In genomic region chr6:105644073-105644489, GRCh38 we compare ENCODE assay signal across 12 cellular contexts.
DNase-seq lines count a peak whose midpoint lies in the region; ATAC-seq, FAIRE-seq and TF ChIP-seq lines count a peak whose summit lies in the region.
"Had no signal": no experiment of that assay in that cellular context is flagged by ENCODE, and none has a peak within 500 bp of the region (broad histone marks: within the 10 kb centered on the region; RNA-seq: fewer than 3 reads in every experiment).

No MANE protein-coding gene starts in this region.

- intact Hi-C loops in OCI-LY7 (cut with micrococcal nuclease; ENCODE audit: unreplicated experiment) (no loop called here), cardiac septum (cut with DNase I) (no loop called here), left colon (cut with DNase I, micrococcal nuclease) (no loop called here)

- peak overlapping the region; percentile 10 for H3K27ac ChIP-seq in CD8-positive, alpha-beta memory T cell (ENCODE audit: low read depth, low read length)
- H3K27ac ChIP-seq in OCI-LY7 (ENCODE audit: low read depth, low read length, poor library complexity, severe bottlenecking): no peak overlapping the region
- peak overlapping the region; percentile 86 for H3K27ac ChIP-seq in foreskin keratinocyte
- H3K27ac ChIP-seq: adrenal gland had no signal

- ATAC-seq in foreskin keratinocyte (no peak), left colon (no peak)

- POLR2A ChIA-PET in CD8-positive, alpha-beta memory T cell (lab: Charles Lee): interaction anchor here (0.7 kb wide), 1 partner anchor 250 kb away, joined by 3 read pairs; no protein-coding TSS in a partner anchor
- POLR2A ChIA-PET in OCI-LY7 (lab: Charles Lee): no interaction called here

- no peaks in the 10 kb centered on the region for H3K79me2 ChIP-seq in OCI-LY7 (ENCODE audit: insufficient read depth, low read depth, low read length)

- H3K9me2 ChIP-seq in OCI-LY7 (ENCODE audit: insufficient read depth, low read length): no peaks in the 10 kb centered on the region

- FAIRE-seq in GM19239 (lab: Jason Lieb, UNC): peak; percentile 85

- no peaks in the 10 kb centered on the region for H3K27me3 Mint-ChIP-seq in CD8-positive, alpha-beta memory T cell

- no peaks in the 10 kb centered on the region for H3K36me3 ChIP-seq in CD8-positive, alpha-beta memory T cell (ENCODE audit: insufficient read depth, low read length)
- H3K36me3 ChIP-seq in OCI-LY7 (ENCODE audit: insufficient read depth, low read length): no peaks in the 10 kb centered on the region
- H3K36me3 ChIP-seq: adrenal gland; BLaER1 treated with 17β-estradiol and CSF1 and Interleukin-3, amounts not matched to agents 10 nM and 100 nM had no signal

- H3K4me3 Mint-ChIP-seq in CD8-positive, alpha-beta memory T cell: peak overlapping the region; percentile 5 to 72 (median 60)

- no TSS peak for BruUV-seq in OCI-LY7 (replicated peaks; lab: Mats Ljungman, UMichigan)

- peaks cover 58% of the 10 kb centered on the region for H3K4me1 ChIP-seq in CD8-positive, alpha-beta memory T cell (ENCODE audit: insufficient read depth, low read length)
- H3K4me1 ChIP-seq in OCI-LY7 (ENCODE audit: insufficient read depth, low read length, poor library complexity, severe bottlenecking): no peaks in the 10 kb centered on the region
- H3K4me1 ChIP-seq in foreskin keratinocyte: peaks cover 22% of the 10 kb centered on the region
- H3K4me1 ChIP-seq: adrenal gland had no signal

- CTCF ChIA-PET in CD8-positive, alpha-beta memory T cell (lab: Charles Lee): no interaction called here
- CTCF ChIA-PET in OCI-LY7 (lab: Charles Lee; ENCODE audit: unreplicated experiment): no interaction called here

- no peaks in the 10 kb centered on the region for H3K9me3 Mint-ChIP-seq in CD8-positive, alpha-beta memory T cell

- H3K27ac Mint-ChIP-seq in CD8-positive, alpha-beta memory T cell: peak overlapping the region; percentile 63 to 97 (median 90)

- H3K4me1 Mint-ChIP-seq in CD8-positive, alpha-beta memory T cell: peaks cover 68 to 82% (median 78%) of the 10 kb centered on the region in 3 donors

- H3K4me2 ChIP-seq in OCI-LY7 (ENCODE audit: low read length): no peak overlapping the region
- H3K4me2 ChIP-seq: BLaER1 treated with 17β-estradiol and CSF1 and Interleukin-3, amounts not matched to agents 10 nM and 100 nM had no signal

- H4K20me1 ChIP-seq in OCI-LY7 (ENCODE audit: insufficient read depth, low read length): no peaks in the 10 kb centered on the region
- H4K20me1 ChIP-seq: BLaER1 treated with 17β-estradiol and CSF1 and Interleukin-3, amounts not matched to agents 10 nM and 100 nM had no signal

- H3K4me3 ChIP-seq in CD8-positive, alpha-beta memory T cell (ENCODE audit: low read length): no peak overlapping the region
- no peak overlapping the region for H3K4me3 ChIP-seq in OCI-LY7 (ENCODE audit: low read depth, low read length, poor library complexity, severe bottlenecking)
- H3K4me3 ChIP-seq: adrenal gland; BLaER1 treated with 17β-estradiol and CSF1 and Interleukin-3, amounts not matched to agents 10 nM and 100 nM had no signal

- H2AFZ ChIP-seq in OCI-LY7 (ENCODE audit: low read length): peak overlapping the region; percentile 31; the same call in 1 of the 2 replicates

- H3K36me3 Mint-ChIP-seq in CD8-positive, alpha-beta memory T cell: no peaks in the 10 kb centered on the region

- H3K27me3 ChIP-seq in CD8-positive, alpha-beta memory T cell (ENCODE audit: insufficient read depth, low read length, poor library complexity, severe bottlenecking): no peaks in the 10 kb centered on the region
- H3K27me3 ChIP-seq in foreskin keratinocyte: no peaks in the 10 kb centered on the region
- H3K27me3 ChIP-seq: adrenal gland; BLaER1 treated with 17β-estradiol and CSF1 and Interleukin-3, amounts not matched to agents 10 nM and 100 nM had no signal

- no peaks in the 10 kb centered on the region for H3K9me3 ChIP-seq in CD8-positive, alpha-beta memory T cell (ENCODE audit: low read length)
- H3K9me3 ChIP-seq in OCI-LY7 (ENCODE audit: low read length): no peaks in the 10 kb centered on the region
- H3K9me3 ChIP-seq: adrenal gland; BLaER1 treated with 17β-estradiol and CSF1 and Interleukin-3, amounts not matched to agents 10 nM and 100 nM had no signal

- TF ChIP-seq CTCF in OCI-LY7 (conservative IDR thresholded peaks at IDR 0.05; ENCODE audit: low read length) (no peak), foreskin keratinocyte (conservative IDR thresholded peaks at IDR 0.05) (peak; percentile 40)

- peak in 1 of 5 donors; percentile 26 for DNase-seq in CD8-positive, alpha-beta memory T cell
- no peak for DNase-seq in GM19239 (ENCODE audit: insufficient read length, low spot score)
- DNase-seq in OCI-LY7 (ENCODE audit: low spot score): no peak
- DNase-seq in foreskin keratinocyte: no peak
- no peak for DNase-seq in cardiac septum (ENCODE audit: low spot score)
- no peak for DNase-seq in activated CD4-positive, CD25-positive, alpha-beta regulatory T cell (lab: John Stamatoyannopoulos, UW)
- no peak for DNase-seq in left colon
- DNase-seq in NCI-H748 treated with DMSO at 0.1 percent for 48 hours (lab: John Stamatoyannopoulos, UW): no peak
- DNase-seq: adrenal gland; effector CD4-positive, alpha-beta T cell; NCI-H1417 treated with DMSO at 0.1 percent for 48 hours had no signal
